Comparison of ENCODE assay signal across 8 cellular contexts in the genomic region with DNA sequence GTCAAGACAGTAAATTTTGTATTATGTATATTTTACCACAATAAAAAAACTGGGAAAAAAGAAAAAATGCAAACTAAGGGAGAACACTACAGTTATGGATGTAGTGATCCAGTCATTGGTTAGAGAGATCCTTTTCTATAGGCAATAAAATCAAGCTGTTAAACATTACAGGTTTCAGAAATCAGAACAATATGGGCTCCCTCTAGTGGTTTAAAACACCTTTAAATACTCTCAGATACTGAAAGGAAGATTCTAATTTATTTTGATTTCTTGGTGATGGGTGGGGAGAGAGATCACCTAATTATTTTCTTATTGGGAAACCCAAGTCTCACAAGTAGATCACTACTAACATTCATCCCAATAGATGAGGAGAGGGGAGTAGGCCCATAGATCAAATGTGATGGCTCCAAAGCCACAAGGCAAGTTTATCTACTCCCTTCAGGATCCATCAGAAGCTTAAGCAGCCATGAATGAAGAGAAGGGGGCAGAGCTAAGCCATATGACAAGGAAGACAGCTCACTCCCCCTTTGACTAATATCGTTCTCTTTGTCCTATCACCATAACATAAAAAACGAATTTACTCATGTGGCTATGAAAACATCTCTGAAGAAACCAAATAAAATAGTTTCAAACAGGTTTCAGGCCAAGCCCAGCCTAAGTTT.
DNase-seq lines count a peak whose midpoint lies in the region; ATAC-seq and TF ChIP-seq lines count a peak whose summit lies in the region.

No MANE protein-coding gene starts in this region.

- H3K4me1 ChIP-seq in lung (ENCODE audit: control insufficient read depth in 2 of 2, insufficient read depth in 2 of 2, low read length in 2 of 2): peaks cover 5 to 6% of the 10 kb centered on the region in 2 donors

- peaks cover 0 to 1% of the 10 kb centered on the region in 2 donors for H3K9me3 ChIP-seq in lung (ENCODE audit: control insufficient read depth in 2 of 2, insufficient read depth in 1 of 2, low read length in 1 of 2)

- H3K27ac ChIP-seq in brain microvascular endothelial cell: no peak overlapping the region
- no peak overlapping the region for H3K27ac ChIP-seq in lung (ENCODE audit: low read depth in 1 of 2, low read length in 1 of 2)

- WGBS in lung, 2 donors: 51 to 79% methylated on average over 2 of the region's 2 CpGs

- TF ChIP-seq CTCF in brain microvascular endothelial cell (IDR thresholded peaks at IDR 0.05; ENCODE audit: low read depth, low read length, missing control alignments) (peak; percentile 27), lung (IDR thresholded peaks at IDR 0.05; ENCODE audit: control extremely low read depth, extremely low read depth) (peak; percentile 18)

- no peak overlapping the region for H3K4me3 ChIP-seq in brain microvascular endothelial cell (ENCODE audit: low read depth, low read length)
- H3K4me3 ChIP-seq in lung: no peak overlapping the region

- H3K27me3 ChIP-seq in brain microvascular endothelial cell (replicated peaks) (no peaks in the 10 kb centered on the region), lung (ENCODE audit: control insufficient read depth, insufficient read depth) (no peaks in the 10 kb centered on the region)

- DNase-seq in NCI-H2171 treated with DMSO at 0.1 percent for 48 hours (lab: John Stamatoyannopoulos, UW) (peak; percentile 26), NCI-H2171 (lab: John Stamatoyannopoulos, UW) (no peak), NCI-H345 treated with DMSO at 0.1 percent for 48 hours (lab: John Stamatoyannopoulos, UW; ENCODE audit: unreplicated experiment) (peak; percentile 1), brain microvascular endothelial cell (no peak), lung (ENCODE audit: low spot score) (no peak)

- in situ Hi-C loops in brain microvascular endothelial cell (cut with HindIII; ENCODE audit: low pct_ligation_motif_present, low sequenced_read_pairs): no loop called here

- ATAC-seq in lung (ENCODE audit: insufficient read depth, low FRiP score) (no peak), HG02610 (IDR thresholded peaks at IDR 0.05; ENCODE audit: unreplicated experiment) (no peak), GM19455 (IDR thresholded peaks at IDR 0.05; ENCODE audit: unreplicated experiment) (no peak), HG02763 (IDR thresholded peaks at IDR 0.05; ENCODE audit: unreplicated experiment) (no peak)

- no peaks in the 10 kb centered on the region for H3K36me3 ChIP-seq in brain microvascular endothelial cell (replicated peaks)
- no peaks in the 10 kb centered on the region for H3K36me3 ChIP-seq in lung (ENCODE audit: control insufficient read depth in 2 of 2, insufficient read depth in 2 of 2, low read length in 2 of 2)

Comparison
In these comparisons a context has a peak if more than half of its experiments do, and no peak if none do; other contexts are left out.
1. DNase-seq: peak in NCI-H2171 treated with DMSO at 0.1 percent for 48 hours (single experiment) and NCI-H345 treated with DMSO at 0.1 percent for 48 hours (single experiment); none in NCI-H2171 (single experiment), brain microvascular endothelial cell (single experiment) and lung (single experiment).